Comparison of ENCODE assay signal across 8 cellular contexts in genomic region chr7:25180592-25180923, GRCh38. TPM values are rescaled to one million over a fixed set of nuclear protein-coding genes. Genes with fewer than 3 reads are reported as not detected.
DNase-seq lines count a peak whose midpoint lies in the region; ATAC-seq and TF ChIP-seq lines count a peak whose summit lies in the region.

No MANE protein-coding gene starts in this region.

- H3K9me3 ChIP-seq in adrenal gland (replicated peaks in 1 of 3) (no peaks in the 10 kb centered on the region), mucosa of rectum (ENCODE audit: control insufficient read depth in 2 of 2, low read length in 2 of 2) (no peaks in the 10 kb centered on the region)

- H3K27me3 ChIP-seq in adrenal gland (no peaks in the 10 kb centered on the region), mucosa of rectum (ENCODE audit: control insufficient read depth in 2 of 2, insufficient read depth in 2 of 2, low read length in 2 of 2) (no peaks in the 10 kb centered on the region)

- WGBS in adrenal gland, 4 donors: 7 to 15% (median 13%) methylated on average over 4 to 6 of the region's 6 CpGs

- peaks cover 3% of the 10 kb centered on the region for H3K36me3 Mint-ChIP-seq in T-helper 1 cell treated with Interleukin-12 subunit alpha and Interleukin-12 subunit beta and Interleukin-4 antibody, amounts not matched to agents 30 μg/mL and 1 μg/mL, for 36 hours (ENCODE audit: low read depth)

- peak; percentile 25 for ATAC-seq in HG03135 (IDR thresholded peaks at IDR 0.05; ENCODE audit: unreplicated experiment)

- no peaks in the 10 kb centered on the region for H3K9me3 Mint-ChIP-seq in T-helper 1 cell treated with Interleukin-12 subunit alpha and Interleukin-12 subunit beta and Interleukin-4 antibody, amounts not matched to agents 30 μg/mL and 1 μg/mL, for 36 hours

- peak overlapping the region; percentile 85 for H3K4me3 Mint-ChIP-seq in T-helper 1 cell treated with Interleukin-12 subunit alpha and Interleukin-12 subunit beta and Interleukin-4 antibody, amounts not matched to agents 30 μg/mL and 1 μg/mL, for 36 hours

- H3K4me3 ChIP-seq in adrenal gland (peak overlapping the region in 3 of 4 donors; percentile 60 to 93 (median 83)), mucosa of rectum (ENCODE audit: low read length in 2 of 2) (peak overlapping the region; percentile 71 to 74)

- no peak for TF ChIP-seq POLR2A in adrenal gland (IDR thresholded peaks at IDR 0.05)

- H3K27ac Mint-ChIP-seq in T-helper 1 cell treated with Interleukin-12 subunit alpha and Interleukin-12 subunit beta and Interleukin-4 antibody, amounts not matched to agents 30 μg/mL and 1 μg/mL, for 36 hours: peak overlapping the region; percentile 27

- peak overlapping the region in 3 of 5 donors; percentile 86 to 94 (median 89) for H3K27ac ChIP-seq in adrenal gland
- H3K27ac ChIP-seq in mucosa of rectum (ENCODE audit: low read depth in 2 of 2, low read length in 2 of 2): peak overlapping the region; percentile 82 to 86

- DNase-seq in T-helper 1 cell (no peak), adrenal gland (no peak), superior temporal gyrus (ENCODE audit: extremely low spot score) (no peak), T-helper 9 cell (no peak), HuH-7 (ENCODE audit: low spot score) (no peak)

- H3K36me3 ChIP-seq in adrenal gland (replicated peaks in 1 of 2) (no peaks in the 10 kb centered on the region), mucosa of rectum (ENCODE audit: control insufficient read depth in 2 of 2, insufficient read depth in 2 of 2, low read length in 2 of 2) (no peaks in the 10 kb centered on the region)

- peaks cover 20% of the 10 kb centered on the region for H3K4me1 Mint-ChIP-seq in T-helper 1 cell treated with Interleukin-12 subunit alpha and Interleukin-12 subunit beta and Interleukin-4 antibody, amounts not matched to agents 30 μg/mL and 1 μg/mL, for 36 hours (ENCODE audit: low read depth)

- intact Hi-C loops in adrenal gland (cut with DNase I): no loop called here

- peak overlapping the region; percentile 60 to 81 for H3K9ac ChIP-seq in mucosa of rectum (ENCODE audit: low read depth in 1 of 2, low read length in 2 of 2)

- H3K4me1 ChIP-seq in adrenal gland (replicated peaks in 1 of 2) (no peaks in the 10 kb centered on the region), mucosa of rectum (ENCODE audit: control insufficient read depth in 2 of 2, insufficient read depth in 2 of 2, low read length in 2 of 2) (peaks cover 3 to 6% of the 10 kb centered on the region in 2 donors)

- H3K27me3 Mint-ChIP-seq in T-helper 1 cell treated with Interleukin-12 subunit alpha and Interleukin-12 subunit beta and Interleukin-4 antibody, amounts not matched to agents 30 μg/mL and 1 μg/mL, for 36 hours (ENCODE audit: low read depth): peaks cover 15% of the 10 kb centered on the region

- no peak for TF ChIP-seq CTCF in adrenal gland (IDR thresholded peaks at IDR 0.05)

RNA-seq across cellular contexts. Expression of gene NPVF, which starts 47.7 kb away (rescaled TPM):
- total RNA-seq in adrenal gland: not detected
- not detected for polyA plus RNA-seq in adrenal gland

RNA-seq across cellular contexts. Expression of gene CYCS, which starts 55.5 kb away (rescaled TPM):
- total RNA-seq in adrenal gland: 100 to 1,000 TPM in 1 of 8 donors, 10 to 100 TPM in 7; 15.0 to 173 (median 53.0) TPM
- 100 to 1,000 TPM in 1 of 3 donors, 10 to 100 TPM in 2; 31.0 to 241 (median 32.4) TPM for polyA plus RNA-seq in adrenal gland
